In genomic region chr17:8300226-8300625, GRCh38 we compare ENCODE assay signal across 15 cellular contexts. TPM values are rescaled to one million over a fixed set of nuclear protein-coding genes. Genes with fewer than 3 reads are reported as not detected.
DNase-seq lines count a peak whose midpoint lies in the region; ATAC-seq, FAIRE-seq and TF ChIP-seq lines count a peak whose summit lies in the region.
"Had no signal": no experiment of that assay in that cellular context is flagged by ENCODE, and none has a peak within 500 bp of the region (broad histone marks: within the 10 kb centered on the region; RNA-seq: fewer than 3 reads in every experiment).

No MANE protein-coding gene starts in this region.

- no peak for FAIRE-seq in GM19239 (lab: Jason Lieb, UNC)
- FAIRE-seq: frontal cortex, pancreas had no signal

- H3K36me3 ChIP-seq in BLaER1 (no peaks in the 10 kb centered on the region), GM23338 (ENCODE audit: insufficient read depth) (no peaks in the 10 kb centered on the region), SU-DHL-6 (ENCODE audit: low read length) (no peaks in the 10 kb centered on the region), left ventricle myocardium inferior (no peaks in the 10 kb centered on the region)
- H3K36me3 ChIP-seq: pancreas had no signal

- H2AFZ ChIP-seq in GM23338: no peak overlapping the region; the same call in 1 of the 2 replicates
- H2AFZ ChIP-seq in SU-DHL-6 (ENCODE audit: low read depth, low read length, severe bottlenecking): peak overlapping the region; percentile 33

- DNase-seq in GM23338 (ENCODE audit: low spot score) (no peak), midbrain (lab: John Stamatoyannopoulos, UW) (peak; percentile 47), left ventricle myocardium inferior (no peak), GM19239 (ENCODE audit: insufficient read length, low spot score) (no peak)

- H3K9me3 ChIP-seq in BLaER1 (no peaks in the 10 kb centered on the region), SU-DHL-6 (ENCODE audit: insufficient read depth, low read length) (no peaks in the 10 kb centered on the region), left ventricle myocardium inferior (replicated peaks) (no peaks in the 10 kb centered on the region)
- H3K9me3 ChIP-seq: pancreas had no signal

- H3K4me2 ChIP-seq in BLaER1: peak overlapping the region; percentile 33; the same call in 1 of the 2 replicates
- H3K4me2 ChIP-seq in GM23338: no peak overlapping the region
- no peak overlapping the region for H3K4me2 ChIP-seq in SU-DHL-6 (ENCODE audit: low read depth, low read length, poor library complexity, severe bottlenecking)

- H3K27ac ChIP-seq in BLaER1: no peak overlapping the region
- H3K27ac ChIP-seq in GM23338 (ENCODE audit: low read depth): no peak overlapping the region
- no peak overlapping the region for H3K27ac ChIP-seq in SU-DHL-6 (ENCODE audit: low read depth, low read length)
- H3K27ac ChIP-seq in left ventricle myocardium inferior (replicated peaks): no peak overlapping the region
- H3K27ac ChIP-seq: pancreas had no signal

- peaks cover 3% of the 10 kb centered on the region; the same call in 1 of the 3 replicates for H3K4me1 Mint-ChIP-seq in GM23338

- 0 out of 3 replicates have a peak overlapping the region, but pooled peaks have one; percentile 7 for H3K4me3 Mint-ChIP-seq in GM23338
- H3K4me3 Mint-ChIP-seq: T-helper 1 cell treated with Interleukin-12 subunit alpha and Interleukin-12 subunit beta and Interleukin-4 antibody, amounts not matched to agents 30 μg/mL and 1 μg/mL, for 36 hours had no signal

- TF ChIP-seq CTCF in GM23338 (conservative IDR thresholded peaks at IDR 0.05; ENCODE audit: low read depth in 2 of 2) (no peak), SU-DHL-6 (IDR thresholded peaks at IDR 0.05; ENCODE audit: insufficient read depth, low read length, poor library complexity, severe bottlenecking) (no peak), left ventricle myocardium inferior (IDR thresholded peaks at IDR 0.05; ENCODE audit: borderline replicate concordance) (no peak)

- H3K27me3 ChIP-seq in BLaER1 (no peaks in the 10 kb centered on the region), GM23338 (ENCODE audit: insufficient read depth) (no peaks in the 10 kb centered on the region), SU-DHL-6 (ENCODE audit: low read length) (no peaks in the 10 kb centered on the region), left ventricle myocardium inferior (ENCODE audit: low read depth) (no peaks in the 10 kb centered on the region)
- H3K27me3 ChIP-seq: pancreas had no signal

- ATAC-seq in GM23338 (no peak), HG03135 (IDR thresholded peaks at IDR 0.05; ENCODE audit: unreplicated experiment) (no peak), GM19328 (IDR thresholded peaks at IDR 0.05; ENCODE audit: unreplicated experiment) (no peak)

- H3K4me1 ChIP-seq in BLaER1 (peaks cover 8% of the 10 kb centered on the region; the same call in 1 of the 2 replicates), GM23338 (ENCODE audit: insufficient read depth) (no peaks in the 10 kb centered on the region), left ventricle myocardium inferior (peaks cover 3% of the 10 kb centered on the region)
- H3K4me1 ChIP-seq: pancreas had no signal

- 0 out of 2 replicates have a peak, but pooled peaks cover 11% of the 10 kb centered on the region for H3F3A ChIP-seq in GM23338 (replicated peaks; ENCODE audit: low read depth)
- peaks cover 9% of the 10 kb centered on the region; the same call in 1 of the 2 replicates for H3F3A ChIP-seq in SU-DHL-6 (ENCODE audit: insufficient read depth)

- no peaks in the 10 kb centered on the region for H3K36me3 Mint-ChIP-seq in GM23338 (ENCODE audit: low read depth)

- H4K20me1 ChIP-seq in BLaER1 (no peaks in the 10 kb centered on the region), GM23338 (replicated peaks; ENCODE audit: insufficient read depth) (no peaks in the 10 kb centered on the region), SU-DHL-6 (ENCODE audit: low read depth, low read length) (no peaks in the 10 kb centered on the region)

- H3K9me2 ChIP-seq in GM23338 (ENCODE audit: insufficient read depth): peaks cover 4% of the 10 kb centered on the region; the same call in 1 of the 2 replicates
- no peaks in the 10 kb centered on the region for H3K9me2 ChIP-seq in SU-DHL-6 (replicated peaks; ENCODE audit: insufficient read depth, low read length)

- H3K4me3 ChIP-seq in BLaER1: no peak overlapping the region
- no peak overlapping the region for H3K4me3 ChIP-seq in GM23338
- H3K4me3 ChIP-seq in SU-DHL-6 (ENCODE audit: insufficient read depth, low read length, poor library complexity, severe bottlenecking): no peak overlapping the region
- no peak overlapping the region for H3K4me3 ChIP-seq in left ventricle myocardium inferior
- H3K4me3 ChIP-seq: pancreas had no signal

- H3K79me2 ChIP-seq in GM23338 (replicated peaks; ENCODE audit: insufficient read depth) (no peaks in the 10 kb centered on the region), SU-DHL-6 (ENCODE audit: insufficient read depth, low read length) (no peaks in the 10 kb centered on the region)

- no peak overlapping the region for H3K27ac Mint-ChIP-seq in GM23338

- H3K9me3 Mint-ChIP-seq in GM23338: no peaks in the 10 kb centered on the region; the same call in 2 of the 3 replicates
- H3K9me3 Mint-ChIP-seq: T-helper 1 cell treated with Interleukin-12 subunit alpha and Interleukin-12 subunit beta and Interleukin-4 antibody, amounts not matched to agents 30 μg/mL and 1 μg/mL, for 36 hours had no signal

- no peak overlapping the region for H3K9ac ChIP-seq in BLaER1
- H3K9ac ChIP-seq in SU-DHL-6 (ENCODE audit: low read length): no peak overlapping the region

- intact Hi-C loops in left ventricle myocardium inferior (cut with micrococcal nuclease): no loop called here

- H3K27me3 Mint-ChIP-seq in GM23338 (ENCODE audit: insufficient read depth, low read depth, poor library complexity): peaks cover 12% of the 10 kb centered on the region

TF ChIP-seq in GM23338, 12 proteins besides CTCF, POLR2A, EP300 and RAD21 (continues in another document):
- TF ChIP-seq JUNB (IDR thresholded peaks at IDR 0.05; ENCODE audit: unreplicated experiment) (no peak), ZNF114 (CRISPR knock-in tag; IDR thresholded peaks at IDR 0.05) (no peak), EZH2 (IDR thresholded peaks at IDR 0.05; ENCODE audit: low read depth, unreplicated experiment) (no peak)
- TF ChIP-seq, protein P1, sequence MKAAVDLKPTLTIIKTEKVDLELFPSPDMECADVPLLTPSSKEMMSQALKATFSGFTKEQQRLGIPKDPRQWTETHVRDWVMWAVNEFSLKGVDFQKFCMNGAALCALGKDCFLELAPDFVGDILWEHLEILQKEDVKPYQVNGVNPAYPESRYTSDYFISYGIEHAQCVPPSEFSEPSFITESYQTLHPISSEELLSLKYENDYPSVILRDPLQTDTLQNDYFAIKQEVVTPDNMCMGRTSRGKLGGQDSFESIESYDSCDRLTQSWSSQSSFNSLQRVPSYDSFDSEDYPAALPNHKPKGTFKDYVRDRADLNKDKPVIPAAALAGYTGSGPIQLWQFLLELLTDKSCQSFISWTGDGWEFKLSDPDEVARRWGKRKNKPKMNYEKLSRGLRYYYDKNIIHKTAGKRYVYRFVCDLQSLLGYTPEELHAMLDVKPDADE (IDR thresholded peaks at IDR 0.05): no peak

RNA-seq across cellular contexts. Expression of gene SLC25A35, which starts 5.0 kb away (rescaled TPM):
- 2.3 and 4.7 TPM in 2 replicates for total RNA-seq in GM23338 (2014; rRNA removed; shearing (Covaris generic))
- 3.2 and 3.6 TPM in 2 replicates for polyA plus RNA-seq in GM23338 (2016; fragmentation: Nextera tagmentation; extraction: Ambion mirVana)
- total RNA-seq in left ventricle myocardium inferior: 1.3 TPM

RNA-seq across cellular contexts. Expression of gene ARHGEF15, which starts 9.8 kb away (rescaled TPM):
- total RNA-seq in GM23338 (2014; rRNA removed; shearing (Covaris generic)): 0.43 and 0.52 TPM in 2 replicates
- 0.26 and 0.50 TPM in 2 replicates for polyA plus RNA-seq in GM23338 (2016; fragmentation: Nextera tagmentation; extraction: Ambion mirVana)
- total RNA-seq in left ventricle myocardium inferior: 19.4 TPM

RNA-seq across cellular contexts. Expression of gene RANGRF, which starts 11.8 kb away (rescaled TPM):
- 11.2 and 15.8 TPM in 2 replicates for total RNA-seq in GM23338 (2014; rRNA removed; shearing (Covaris generic))
- polyA plus RNA-seq in GM23338 (2016; fragmentation: Nextera tagmentation; extraction: Ambion mirVana): 52.4 and 53.7 TPM in 2 replicates
- total RNA-seq in left ventricle myocardium inferior: 25.6 TPM

RNA-seq across cellular contexts. Expression of gene ODF4, which starts 39.4 kb away (rescaled TPM):
- not detected in 2 replicates for total RNA-seq in GM23338 (2014; rRNA removed; shearing (Covaris generic))
- polyA plus RNA-seq in GM23338 (2016; fragmentation: Nextera tagmentation; extraction: Ambion mirVana): not detected in 2 replicates
- total RNA-seq in left ventricle myocardium inferior: not detected
- total RNA-seq: epithelial cell of proximal tubule, frontal cortex, left colon, mucosa of gallbladder, pancreas, subcutaneous adipose tissue had no signal
- polyA plus RNA-seq: pancreas had no signal

RNA-seq across cellular contexts. Expression of gene PFAS, which starts 51.1 kb away (rescaled TPM):
- 140 and 168 TPM in 2 replicates for total RNA-seq in GM23338 (2014; rRNA removed; shearing (Covaris generic))
- 96.1 and 106 TPM in 2 replicates for polyA plus RNA-seq in GM23338 (2016; fragmentation: Nextera tagmentation; extraction: Ambion mirVana)
- 9.8 TPM for total RNA-seq in left ventricle myocardium inferior

Comparison
In these comparisons a context has a peak if more than half of its experiments do, and no peak if none do; other contexts are left out.
1. RNA of gene ARHGEF15, which starts 9.8 kb away (total RNA-seq): 19.4 TPM in left ventricle myocardium inferior (single experiment); 0.43 to 0.52 TPM in GM23338; every median in the first group is over 10 times any median in the second.